In genomic region chr9:131148966-131149677, GRCh38 we compare ENCODE assay signal across 27 cellular contexts. TPM values are rescaled to one million over a fixed set of nuclear protein-coding genes. Genes with fewer than 3 reads are reported as not detected.
A peak's percentile ranks its signal among the peaks of the same experiment; 100 is the strongest.
DNase-seq lines count a peak whose midpoint lies in the region; ATAC-seq and TF ChIP-seq lines count a peak whose summit lies in the region.
"Had no signal": no experiment of that assay in that cellular context is flagged by ENCODE, and none has a peak within 500 bp of the region (broad histone marks: within the 10 kb centered on the region; RNA-seq: fewer than 3 reads in every experiment).

No MANE protein-coding gene starts in this region.

- no peaks in the 10 kb centered on the region for H3K27me3 Mint-ChIP-seq in CD8-positive, alpha-beta T cell (ENCODE audit: low read depth)
- H3K27me3 Mint-ChIP-seq in naive thymus-derived CD4-positive, alpha-beta T cell: no peaks in the 10 kb centered on the region
- H3K27me3 Mint-ChIP-seq: activated CD4-positive, alpha-beta T cell treated with anti-CD3 and anti-CD28 coated beads, Interleukin-2, amount 10 ng/mL, durations not matched to agents 24 days and 14 days had no signal

- no peak overlapping the region for H3K4me3 Mint-ChIP-seq in CD8-positive, alpha-beta T cell
- H3K4me3 Mint-ChIP-seq in naive thymus-derived CD4-positive, alpha-beta T cell: peak overlapping the region in 2 of 10 donors; percentile 22 to 35
- H3K4me3 Mint-ChIP-seq: activated CD4-positive, alpha-beta T cell treated with anti-CD3 and anti-CD28 coated beads, Interleukin-2, amount 10 ng/mL, durations not matched to agents 24 days and 14 days had no signal

- POLR2A ChIA-PET in CD8-positive, alpha-beta T cell (lab: Charles Lee): no interaction called here
- POLR2A ChIA-PET in naive thymus-derived CD4-positive, alpha-beta T cell (lab: Charles Lee): no interaction called here

- ATAC-seq in CD8-positive, alpha-beta T cell: peak; percentile 48
- no peak for ATAC-seq in activated naive CD4-positive, alpha-beta T cell treated with anti-CD3 and anti-CD28 coated beads, Interleukin-2, amount 50 U/mL, for 72 hours
- ATAC-seq in naive thymus-derived CD4-positive, alpha-beta T cell: no peak
- no peak for ATAC-seq in GM21360 (IDR thresholded peaks at IDR 0.05; ENCODE audit: unreplicated experiment)
- no peak for ATAC-seq in HG03045 (IDR thresholded peaks at IDR 0.05; ENCODE audit: unreplicated experiment)
- ATAC-seq: lower lobe of right lung, Panc1 had no signal

- CTCF ChIA-PET in CD8-positive, alpha-beta T cell (lab: Charles Lee): interaction anchor here (0.6 to 0.8 kb wide), 4 partner anchors 29 to 1163 kb away, joined by 3 read pairs; no protein-coding TSS in a partner anchor
- CTCF ChIA-PET in naive thymus-derived CD4-positive, alpha-beta T cell (lab: Charles Lee): interaction anchor here (1.2 kb wide), 1 partner anchor 187 kb away, joined by 4 read pairs; no protein-coding TSS in a partner anchor

- peak overlapping the region in 7 of 11 experiments; percentile 20 to 58 (median 50); a peak in 11 of 22 replicates for H3K4me2 ChIP-seq in BLaER1 treated with 17β-estradiol and CSF1 and Interleukin-3, amounts not matched to agents 10 nM and 100 nM

- no peak overlapping the region for H3K4me3 ChIP-seq in BLaER1 treated with 17β-estradiol and CSF1 and Interleukin-3, amounts not matched to agents 10 nM and 100 nM
- H3K4me3 ChIP-seq in CD8-positive, alpha-beta T cell (ENCODE audit: low read depth, low read length): no peak overlapping the region
- no peak overlapping the region for H3K4me3 ChIP-seq in naive thymus-derived CD4-positive, alpha-beta T cell (ENCODE audit: low read length)
- H3K4me3 ChIP-seq: breast epithelium, lower lobe of right lung, ovary had no signal

- H3K27me3 ChIP-seq in BLaER1 treated with 17β-estradiol and CSF1 and Interleukin-3, amounts not matched to agents 10 nM and 100 nM: no peaks in the 10 kb centered on the region
- no peaks in the 10 kb centered on the region for H3K27me3 ChIP-seq in CD8-positive, alpha-beta T cell (ENCODE audit: insufficient read depth, low read length)
- no peaks in the 10 kb centered on the region for H3K27me3 ChIP-seq in naive thymus-derived CD4-positive, alpha-beta T cell (ENCODE audit: control insufficient read depth in 2 of 2, insufficient read depth in 2 of 2, low read length in 2 of 2)
- H3K27me3 ChIP-seq: breast epithelium had no signal

- H3K4me1 ChIP-seq in BLaER1 treated with 17β-estradiol and CSF1 and Interleukin-3, amounts not matched to agents 10 nM and 100 nM: peaks cover 0 to 18% (median 12%) of the 10 kb centered on the region in 10 experiments; a peak in 13 of 20 replicates
- H3K4me1 ChIP-seq in CD8-positive, alpha-beta T cell (ENCODE audit: insufficient read depth, low read length): peaks cover 7% of the 10 kb centered on the region
- H3K4me1 ChIP-seq in naive thymus-derived CD4-positive, alpha-beta T cell (ENCODE audit: control insufficient read depth in 2 of 2, insufficient read depth in 2 of 2, low read length in 2 of 2): no peaks in the 10 kb centered on the region
- H3K4me1 ChIP-seq: breast epithelium, lower lobe of right lung had no signal

- peak overlapping the region; percentile 69 for H3K27ac Mint-ChIP-seq in CD8-positive, alpha-beta T cell
- peak overlapping the region; percentile 13 to 32 for H3K27ac Mint-ChIP-seq in activated naive CD4-positive, alpha-beta T cell treated with anti-CD3 and anti-CD28 coated beads, Interleukin-2, amount 50 U/mL, for 72 hours
- H3K27ac Mint-ChIP-seq in naive thymus-derived CD4-positive, alpha-beta T cell: peak overlapping the region in 8 of 9 donors; percentile 36 to 81 (median 67)
- H3K27ac Mint-ChIP-seq: activated CD4-positive, alpha-beta T cell treated with anti-CD3 and anti-CD28 coated beads, Interleukin-2, amount 10 ng/mL, durations not matched to agents 24 days and 14 days; activated T-helper 2 cell treated with anti-CD3 and anti-CD28 coated beads, Interferon-gamma antibody, Interleukin-2, Interleukin-4, amounts not matched to agents 10 μg/mL and 5 μg/mL and 100 μg/mL, durations not matched to agents 14 hours and 24 hours and 36 hours had no signal

- DNase-seq in CD8-positive, alpha-beta T cell: no peak
- DNase-seq in activated naive CD4-positive, alpha-beta T cell treated with anti-CD3 and anti-CD28 coated beads, Interleukin-2, amount 50 U/mL, for 72 hours (ENCODE audit: low spot score in 2 of 2): no peak
- DNase-seq in naive thymus-derived CD4-positive, alpha-beta T cell: no peak
- DNase-seq in NCI-H2107 treated with DMSO at 0.1 percent for 48 hours (lab: John Stamatoyannopoulos, UW; ENCODE audit: unreplicated experiment) (no peak), kidney glomerular epithelial cell (lab: John Stamatoyannopoulos, UW) (no peak)
- DNase-seq: activated CD4-positive, alpha-beta T cell treated with anti-CD3 and anti-CD28 coated beads, Interleukin-2, amount 10 ng/mL, durations not matched to agents 24 days and 14 days; C1 segment of cervical spinal cord; effector CD4-positive, alpha-beta T cell; erythroblast; glutamatergic neuron; GOT3; IMR-90; lower lobe of right lung; NCI-H1092 treated with DMSO at 0.1 percent for 48 hours; NCI-H187; NCI-H526; ovary; SHP77; small intestine; stimulated activated CD8-positive, alpha-beta memory T cell treated with anti-CD3 and anti-CD28 coated beads, Interleukin-4, amount 100 ng/mL, for 48 hours had no signal

- peak overlapping the region in 3 of 11 experiments; percentile 25 to 35 (median 34); a peak in 4 of 22 replicates for H3K27ac ChIP-seq in BLaER1 treated with 17β-estradiol and CSF1 and Interleukin-3, amounts not matched to agents 10 nM and 100 nM
- H3K27ac ChIP-seq in CD8-positive, alpha-beta T cell (ENCODE audit: low read depth, low read length): no peak overlapping the region
- peak overlapping the region; percentile 38 for H3K27ac ChIP-seq in naive thymus-derived CD4-positive, alpha-beta T cell (ENCODE audit: low read depth, low read length)
- H3K27ac ChIP-seq: breast epithelium, lower lobe of right lung, ovary, VCaP had no signal

- peaks cover 0 to 30% (median 11%) of the 10 kb centered on the region in 11 experiments; a peak in 11 of 22 replicates for H4K20me1 ChIP-seq in BLaER1 treated with 17β-estradiol and CSF1 and Interleukin-3, amounts not matched to agents 10 nM and 100 nM

- no peaks in the 10 kb centered on the region for H3K9me3 ChIP-seq in BLaER1 treated with 17β-estradiol and CSF1 and Interleukin-3, amounts not matched to agents 10 nM and 100 nM (replicated peaks in 1 of 11)
- H3K9me3 ChIP-seq in CD8-positive, alpha-beta T cell (ENCODE audit: low read length): no peaks in the 10 kb centered on the region
- H3K9me3 ChIP-seq in naive thymus-derived CD4-positive, alpha-beta T cell (ENCODE audit: control insufficient read depth in 2 of 3, low read length in 3 of 3): no peaks in the 10 kb centered on the region
- H3K9me3 ChIP-seq: breast epithelium, lower lobe of right lung, ovary had no signal

- H3K36me3 Mint-ChIP-seq in CD8-positive, alpha-beta T cell: peaks cover 92% of the 10 kb centered on the region
- H3K36me3 Mint-ChIP-seq in activated naive CD4-positive, alpha-beta T cell treated with anti-CD3 and anti-CD28 coated beads, Interleukin-2, amount 50 U/mL, for 72 hours: peaks cover 10 to 18% of the 10 kb centered on the region in 2 donors
- H3K36me3 Mint-ChIP-seq in naive thymus-derived CD4-positive, alpha-beta T cell: peaks cover 26 to 71% (median 44%) of the 10 kb centered on the region in 5 donors

- peaks cover 98 to 100% (median 100%) of the 10 kb centered on the region in 11 experiments for H3K36me3 ChIP-seq in BLaER1 treated with 17β-estradiol and CSF1 and Interleukin-3, amounts not matched to agents 10 nM and 100 nM
- peaks cover 82% of the 10 kb centered on the region for H3K36me3 ChIP-seq in CD8-positive, alpha-beta T cell (ENCODE audit: insufficient read depth, low read length)
- peaks cover 38 to 88% (median 38%) of the 10 kb centered on the region in 3 experiments for H3K36me3 ChIP-seq in naive thymus-derived CD4-positive, alpha-beta T cell (ENCODE audit: control insufficient read depth in 2 of 3, insufficient read depth in 3 of 3, low read length in 3 of 3)
- H3K36me3 ChIP-seq: ovary had no signal

- H3K4me1 Mint-ChIP-seq in CD8-positive, alpha-beta T cell (ENCODE audit: low read depth): peaks cover 23% of the 10 kb centered on the region
- peaks cover 5 to 22% (median 17%) of the 10 kb centered on the region in 7 donors for H3K4me1 Mint-ChIP-seq in naive thymus-derived CD4-positive, alpha-beta T cell

- no peaks in the 10 kb centered on the region for H3K9me3 Mint-ChIP-seq in CD8-positive, alpha-beta T cell
- no peaks in the 10 kb centered on the region for H3K9me3 Mint-ChIP-seq in activated naive CD4-positive, alpha-beta T cell treated with anti-CD3 and anti-CD28 coated beads, Interleukin-2, amount 50 U/mL, for 72 hours
- H3K9me3 Mint-ChIP-seq in naive thymus-derived CD4-positive, alpha-beta T cell: no peaks in the 10 kb centered on the region
- H3K9me3 Mint-ChIP-seq: activated CD4-positive, alpha-beta T cell treated with anti-CD3 and anti-CD28 coated beads, Interleukin-2, amount 10 ng/mL, durations not matched to agents 24 days and 14 days; activated T-helper 2 cell treated with anti-CD3 and anti-CD28 coated beads, Interferon-gamma antibody, Interleukin-2, Interleukin-4, amounts not matched to agents 10 μg/mL and 5 μg/mL and 100 μg/mL, durations not matched to agents 14 hours and 24 hours and 36 hours had no signal

- H3K9ac ChIP-seq in BLaER1 treated with 17β-estradiol and CSF1 and Interleukin-3, amounts not matched to agents 10 nM and 100 nM: peak overlapping the region in 7 of 11 experiments; percentile 2 to 50 (median 26); a peak in 8 of 22 replicates

- no peak for TF ChIP-seq CTCF in CD8-positive, alpha-beta T cell (IDR thresholded peaks at IDR 0.05)

- intact Hi-C loops in CD8-positive, alpha-beta T cell (cut with DNase I, micrococcal nuclease): no loop called here
- intact Hi-C loops in naive thymus-derived CD4-positive, alpha-beta T cell (cut with micrococcal nuclease): no loop called here

RNA-seq across cellular contexts. Expression of gene NUP214, which starts 23.7 kb away (rescaled TPM):
- 100 to 1,000 TPM; 120 to 136 TPM for total RNA-seq in CD8-positive, alpha-beta T cell
- total RNA-seq in activated naive CD4-positive, alpha-beta T cell treated with anti-CD3 and anti-CD28 coated beads, Interleukin-2, amount 50 U/mL, for 72 hours: 10 to 100 TPM; 46.4 to 75.5 TPM
- 100 to 1,000 TPM in 2 of 5 experiments, 10 to 100 TPM in 3; 74.9 to 116 (median 82.6) TPM for total RNA-seq in naive thymus-derived CD4-positive, alpha-beta T cell
- 10 to 100 TPM; 18.2 to 39.7 TPM for polyA plus RNA-seq in naive thymus-derived CD4-positive, alpha-beta T cell

RNA-seq across cellular contexts. Expression of gene AIF1L, which starts 52.8 kb away (rescaled TPM):
- total RNA-seq in CD8-positive, alpha-beta T cell: not detected
- total RNA-seq in activated naive CD4-positive, alpha-beta T cell treated with anti-CD3 and anti-CD28 coated beads, Interleukin-2, amount 50 U/mL, for 72 hours: 1 to 10 TPM in 1 of 2 donors, under 1 TPM in 1; 0.61 to 3.1 TPM
- total RNA-seq in naive thymus-derived CD4-positive, alpha-beta T cell: under 1 TPM in 4 of 5 experiments, not detected in 1; 0.17 to 0.44 (median 0.29) TPM
- polyA plus RNA-seq in naive thymus-derived CD4-positive, alpha-beta T cell: under 1 TPM; 0.10 to 0.22 TPM
